ENCODE assay signal across 21 cellular contexts in the genomic region with DNA sequence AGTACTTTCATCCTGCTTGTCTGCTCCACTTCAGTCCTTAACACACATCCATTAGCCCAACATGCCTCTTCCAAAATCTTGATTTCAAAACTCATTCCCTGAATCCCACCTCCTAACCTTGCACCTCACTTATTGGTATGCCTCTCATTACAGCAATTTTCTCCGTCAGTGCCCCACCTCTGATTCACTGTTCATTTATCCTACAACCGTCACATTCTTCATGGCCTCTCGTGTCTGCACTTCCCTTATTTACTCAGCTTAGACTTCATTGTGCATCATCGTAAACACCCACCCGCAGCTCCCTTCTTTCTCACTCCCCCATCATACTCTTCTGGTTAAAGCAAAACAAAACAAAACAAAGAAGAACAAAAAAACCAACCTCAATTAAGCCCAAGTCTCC.
"Had no signal": no experiment of that assay in that cellular context is flagged by ENCODE, and none has a peak within 500 bp of the region (broad histone marks: within the 10 kb centered on the region; RNA-seq: fewer than 3 reads in every experiment).

No MANE protein-coding gene starts in this region.

- H3K9me3 ChIP-seq: breast epithelium, esophagus muscularis mucosa, heart right ventricle, left ventricle myocardium inferior, psoas muscle, right lobe of liver, spleen had no signal

- H3K27me3 ChIP-seq: breast epithelium, esophagus muscularis mucosa, right lobe of liver had no signal

- ATAC-seq: activated CD8-positive, alpha-beta T cell treated with anti-CD3 and anti-CD28 coated beads, Interleukin-2, amount 10 ng/mL, durations not matched to agents 7 days and 5 days; heart right ventricle; psoas muscle; right lobe of liver; WTC11 had no signal

- H3K27ac ChIP-seq: breast epithelium, dorsolateral prefrontal cortex, esophagus muscularis mucosa, heart right ventricle, left ventricle myocardium inferior, psoas muscle, right lobe of liver, spleen had no signal

- H3K36me3 ChIP-seq: breast epithelium, esophagus muscularis mucosa, heart right ventricle, left ventricle myocardium inferior, right lobe of liver, spleen had no signal

- H3K4me1 ChIP-seq: breast epithelium, esophagus muscularis mucosa, heart right ventricle, left ventricle myocardium inferior, psoas muscle, right lobe of liver, spleen had no signal

- H3K4me1 Mint-ChIP-seq: memory B cell had no signal

- H3K4me3 ChIP-seq: breast epithelium, dorsolateral prefrontal cortex, esophagus muscularis mucosa, heart right ventricle, left ventricle myocardium inferior, psoas muscle, right lobe of liver, spleen had no signal

- DNase-seq: activated CD4-positive, alpha-beta T cell treated with anti-CD3 and anti-CD28 coated beads for 48 hours; activated CD8-positive, alpha-beta memory T cell treated with anti-CD3 and anti-CD28 coated beads, Interleukin-2, amount 50 U/mL, for 48 hours; activated CD8-positive, alpha-beta T cell treated with anti-CD3 and anti-CD28 coated beads, Interleukin-2, amount 10 ng/mL, durations not matched to agents 7 days and 5 days; activated naive CD4-positive, alpha-beta T cell treated with anti-CD3 and anti-CD28 coated beads for 36 hours; dorsolateral prefrontal cortex; foreskin melanocyte; heart right ventricle; left ventricle myocardium inferior; occipital lobe; psoas muscle; right lobe of liver; spleen; stimulated activated naive CD4-positive, alpha-beta T cell; trophoblast cell had no signal

- H3K4me3 Mint-ChIP-seq: activated CD8-positive, alpha-beta T cell treated with anti-CD3 and anti-CD28 coated beads, Interleukin-2, amount 10 ng/mL, durations not matched to agents 7 days and 5 days; activated naive CD4-positive, alpha-beta T cell treated with anti-CD3 and anti-CD28 coated beads for 36 hours; memory B cell; nephron; T-helper 1 cell treated with Interleukin-12 subunit alpha and Interleukin-12 subunit beta and Interleukin-4 antibody, amounts not matched to agents 30 μg/mL and 1 μg/mL, for 36 hours; WTC11 had no signal

- H3K27ac Mint-ChIP-seq: activated CD8-positive, alpha-beta T cell treated with anti-CD3 and anti-CD28 coated beads, Interleukin-2, amount 10 ng/mL, durations not matched to agents 7 days and 5 days; activated naive CD4-positive, alpha-beta T cell treated with anti-CD3 and anti-CD28 coated beads for 36 hours; memory B cell; nephron; T-helper 1 cell treated with Interleukin-12 subunit alpha and Interleukin-12 subunit beta and Interleukin-4 antibody, amounts not matched to agents 30 μg/mL and 1 μg/mL, for 36 hours; WTC11 had no signal

- FAIRE-seq: keratinocyte had no signal

- H3K36me3 Mint-ChIP-seq: memory B cell had no signal
